In the genomic region with DNA sequence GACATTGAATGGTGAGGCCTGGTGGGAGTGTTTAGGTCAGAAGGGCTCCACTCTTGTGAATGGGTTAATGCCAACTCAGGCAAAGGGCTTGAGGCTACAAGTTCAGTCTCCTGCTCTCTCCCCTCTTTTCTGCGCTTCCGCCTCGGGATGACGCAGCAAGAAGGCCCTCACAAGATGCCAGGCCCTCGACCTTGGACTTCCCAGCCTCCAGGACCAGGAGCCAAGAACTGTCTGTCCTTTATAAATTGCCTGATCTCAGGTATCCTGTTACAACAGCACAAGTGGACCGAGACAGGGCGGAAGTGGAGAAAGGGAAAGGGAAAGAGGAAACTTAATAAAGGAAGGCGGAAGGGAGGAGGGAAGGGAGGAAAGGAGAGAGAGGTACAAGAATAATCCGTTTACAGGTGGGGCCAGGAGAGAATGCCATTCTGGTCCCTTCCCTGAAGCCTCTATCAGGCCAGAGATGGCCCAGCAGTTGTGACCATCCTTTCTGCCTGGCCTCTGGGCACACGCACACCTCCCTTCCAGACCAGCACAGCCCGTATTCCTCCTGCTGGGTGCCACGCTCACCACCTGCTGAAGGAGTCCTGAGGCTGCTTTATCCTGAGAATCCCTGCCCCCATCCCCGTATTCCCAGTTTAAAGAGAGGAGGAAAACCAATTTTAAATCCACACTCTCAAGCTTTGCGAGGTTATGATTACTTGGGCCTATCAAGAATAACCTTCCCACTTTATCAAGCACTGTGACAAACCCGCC, we compare ENCODE assay signal across 12 cellular contexts.
A peak's percentile ranks its signal among the peaks of the same experiment; 100 is the strongest.
DNase-seq lines count a peak whose midpoint lies in the region; ATAC-seq lines count a peak whose summit lies in the region.
"Had no signal": no experiment of that assay in that cellular context is flagged by ENCODE, and none has a peak within 500 bp of the region (broad histone marks: within the 10 kb centered on the region; RNA-seq: fewer than 3 reads in every experiment).

No MANE protein-coding gene starts in this region.

- DNase-seq in activated T-cell treated with anti-CD3 and anti-CD28 coated beads, Interleukin-2, amount 50 U/mL, for 72 hours = no peak
- no peak for DNase-seq in activated T-cell treated with anti-CD3 and anti-CD28 coated beads, Interleukin-2, amount 50 U/mL, for 48 hours
- no peak for DNase-seq in activated CD8-positive, alpha-beta T cell treated with anti-CD3 and anti-CD28 coated beads, Interleukin-2, amount 10 ng/mL, durations not matched to agents 7 days and 5 days
- DNase-seq in left lobe of liver (ENCODE audit: low spot score) (peak; percentile 79), ecto neural progenitor cell (ENCODE audit: low spot score) (no peak), foreskin melanocyte (no peak)
- no peak for DNase-seq in stimulated activated naive B cell treated with anti-CD40 and anti-IgM and Interleukin-4, amounts not matched to agents 10 μg/mL and 1 μg/mL and 100 μg/mL, for 72 hours
- no peak for DNase-seq in stimulated activated CD4-positive, alpha-beta T cell treated with anti-CD3 and anti-CD28 coated beads, Interleukin-4, amount 100 ng/mL, for 1 hour
- DNase-seq: Calu3; sigmoid colon; stimulated activated CD4-positive, alpha-beta T cell treated with anti-CD3 and anti-CD28 coated beads, Interleukin-4, amount 100 ng/mL, for 24 hours had no signal

- H3K4me1 Mint-ChIP-seq in activated T-cell treated with anti-CD3 and anti-CD28 coated beads, Interleukin-2, amount 50 U/mL, for 72 hours (ENCODE audit: low read depth) = peaks cover 16% of the 10 kb centered on the region
- H3K4me1 Mint-ChIP-seq in activated CD8-positive, alpha-beta T cell treated with anti-CD3 and anti-CD28 coated beads, Interleukin-2, amount 10 ng/mL, durations not matched to agents 7 days and 5 days (ENCODE audit: low read depth) = peaks cover 22% of the 10 kb centered on the region
- peaks cover 1 to 8% of the 10 kb centered on the region in 2 donors for H3K4me1 Mint-ChIP-seq in stimulated activated naive B cell treated with anti-CD40 and anti-IgM and Interleukin-4, amounts not matched to agents 10 μg/mL and 1 μg/mL and 100 μg/mL, for 72 hours

- POLR2A ChIA-PET in activated CD8-positive, alpha-beta T cell treated with anti-CD3 and anti-CD28 coated beads, Interleukin-2, amount 10 ng/mL, durations not matched to agents 7 days and 5 days (lab: Charles Lee) = no interaction called here

- peak overlapping the region; percentile 71 for H3K27ac Mint-ChIP-seq in activated T-cell treated with anti-CD3 and anti-CD28 coated beads, Interleukin-2, amount 50 U/mL, for 72 hours
- H3K27ac Mint-ChIP-seq in activated CD8-positive, alpha-beta T cell treated with anti-CD3 and anti-CD28 coated beads, Interleukin-2, amount 10 ng/mL, durations not matched to agents 7 days and 5 days = peak overlapping the region; percentile 3
- peak overlapping the region; percentile 83 for H3K27ac Mint-ChIP-seq in stimulated activated naive B cell treated with anti-CD40 and anti-IgM and Interleukin-4, amounts not matched to agents 10 μg/mL and 1 μg/mL and 100 μg/mL, for 72 hours

- peaks cover 7 to 11% of the 10 kb centered on the region in 2 donors for H3K9me3 Mint-ChIP-seq in activated T-cell treated with anti-CD3 and anti-CD28 coated beads, Interleukin-2, amount 50 U/mL, for 72 hours
- peaks cover 20% of the 10 kb centered on the region for H3K9me3 Mint-ChIP-seq in activated CD8-positive, alpha-beta T cell treated with anti-CD3 and anti-CD28 coated beads, Interleukin-2, amount 10 ng/mL, durations not matched to agents 7 days and 5 days (ENCODE audit: insufficient read depth)
- H3K9me3 Mint-ChIP-seq in stimulated activated naive B cell treated with anti-CD40 and anti-IgM and Interleukin-4, amounts not matched to agents 10 μg/mL and 1 μg/mL and 100 μg/mL, for 72 hours = peaks cover 6 to 8% of the 10 kb centered on the region in 2 donors

- ATAC-seq in activated T-cell treated with anti-CD3 and anti-CD28 coated beads, Interleukin-2, amount 50 U/mL, for 72 hours (replicated peaks in 1 of 2) = no peak
- ATAC-seq in activated CD8-positive, alpha-beta T cell treated with anti-CD3 and anti-CD28 coated beads, Interleukin-2, amount 10 ng/mL, durations not matched to agents 7 days and 5 days = no peak
- ATAC-seq in left lobe of liver = peak; percentile 25
- no peak for ATAC-seq in stimulated activated naive B cell treated with anti-CD40 and anti-IgM and Interleukin-4, amounts not matched to agents 10 μg/mL and 1 μg/mL and 100 μg/mL, for 72 hours (replicated peaks)
- ATAC-seq: natural killer cell treated with Interleukin-12 subunit alpha and Interleukin-12 subunit beta and Interleukin-15 and Interleukin-18, amount 100 ng/mL, for 72 hours had no signal

- no peaks in the 10 kb centered on the region for H3K27me3 Mint-ChIP-seq in activated T-cell treated with anti-CD3 and anti-CD28 coated beads, Interleukin-2, amount 50 U/mL, for 72 hours (ENCODE audit: low read depth)
- no peaks in the 10 kb centered on the region for H3K27me3 Mint-ChIP-seq in activated CD8-positive, alpha-beta T cell treated with anti-CD3 and anti-CD28 coated beads, Interleukin-2, amount 10 ng/mL, durations not matched to agents 7 days and 5 days (ENCODE audit: low read depth)
- no peaks in the 10 kb centered on the region for H3K27me3 Mint-ChIP-seq in stimulated activated naive B cell treated with anti-CD40 and anti-IgM and Interleukin-4, amounts not matched to agents 10 μg/mL and 1 μg/mL and 100 μg/mL, for 72 hours
- H3K27me3 Mint-ChIP-seq: natural killer cell treated with Interleukin-12 subunit alpha and Interleukin-12 subunit beta and Interleukin-15 and Interleukin-18, amount 100 ng/mL, for 72 hours had no signal

- peaks cover 20 to 49% of the 10 kb centered on the region in 2 donors for H3K36me3 Mint-ChIP-seq in activated T-cell treated with anti-CD3 and anti-CD28 coated beads, Interleukin-2, amount 50 U/mL, for 72 hours (ENCODE audit: insufficient read depth in 2 of 2)
- peaks cover 83% of the 10 kb centered on the region for H3K36me3 Mint-ChIP-seq in activated CD8-positive, alpha-beta T cell treated with anti-CD3 and anti-CD28 coated beads, Interleukin-2, amount 10 ng/mL, durations not matched to agents 7 days and 5 days (ENCODE audit: low read depth)
- H3K36me3 Mint-ChIP-seq in stimulated activated naive B cell treated with anti-CD40 and anti-IgM and Interleukin-4, amounts not matched to agents 10 μg/mL and 1 μg/mL and 100 μg/mL, for 72 hours = peaks cover 59 to 79% of the 10 kb centered on the region in 2 donors

- CTCF ChIA-PET in activated CD8-positive, alpha-beta T cell treated with anti-CD3 and anti-CD28 coated beads, Interleukin-2, amount 10 ng/mL, durations not matched to agents 7 days and 5 days (lab: Charles Lee) = interaction anchor here (0.8 to 1.4 kb wide), 2 partner anchors 39 to 61 kb away, joined by 3 read pairs; no protein-coding TSS in a partner anchor

- H3K4me3 Mint-ChIP-seq in activated T-cell treated with anti-CD3 and anti-CD28 coated beads, Interleukin-2, amount 50 U/mL, for 72 hours = no peak overlapping the region
- H3K4me3 Mint-ChIP-seq in activated CD8-positive, alpha-beta T cell treated with anti-CD3 and anti-CD28 coated beads, Interleukin-2, amount 10 ng/mL, durations not matched to agents 7 days and 5 days = no peak overlapping the region
- H3K4me3 Mint-ChIP-seq in stimulated activated naive B cell treated with anti-CD40 and anti-IgM and Interleukin-4, amounts not matched to agents 10 μg/mL and 1 μg/mL and 100 μg/mL, for 72 hours = no peak overlapping the region
- H3K4me3 Mint-ChIP-seq: natural killer cell treated with Interleukin-12 subunit alpha and Interleukin-12 subunit beta and Interleukin-15 and Interleukin-18, amount 100 ng/mL, for 72 hours had no signal

Comparison
In these comparisons a context has a peak if more than half of its experiments do, and no peak if none do; other contexts are left out.
1. H3K27ac Mint-ChIP-seq: peak in every context shown above with its lines; median percentile 83 in stimulated activated naive B cell treated with anti-CD40 and anti-IgM and Interleukin-4, amounts not matched to agents 10 μg/mL and 1 μg/mL and 100 μg/mL, for 72 hours; 71 in activated T-cell treated with anti-CD3 and anti-CD28 coated beads, Interleukin-2, amount 50 U/mL, for 72 hours; 3 in activated CD8-positive, alpha-beta T cell treated with anti-CD3 and anti-CD28 coated beads, Interleukin-2, amount 10 ng/mL, durations not matched to agents 7 days and 5 days.